27 cellular contexts compared by ENCODE assay signal in the genomic region with DNA sequence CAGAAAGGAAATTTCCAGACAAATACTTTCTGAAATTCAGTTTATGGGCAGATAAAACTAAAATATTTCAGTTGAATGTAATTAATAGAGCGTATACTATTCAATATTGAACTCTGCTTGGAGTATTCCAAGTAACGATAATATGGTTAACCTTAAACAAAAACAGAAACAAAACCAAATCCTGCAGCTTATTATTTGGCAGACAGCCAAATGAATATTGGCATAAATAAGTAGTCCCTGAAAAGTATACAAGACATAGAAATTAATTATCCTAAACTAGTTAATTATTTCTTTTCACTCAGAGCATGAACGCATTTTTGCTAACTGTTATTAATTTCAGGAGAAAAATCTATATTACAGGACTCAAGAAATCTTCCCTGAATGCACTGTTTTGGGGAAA.
"Had no signal": no experiment of that assay in that cellular context is flagged by ENCODE, and none has a peak within 500 bp of the region (broad histone marks: within the 10 kb centered on the region; RNA-seq: fewer than 3 reads in every experiment).

No MANE protein-coding gene starts in this region.

- H3K36me3 ChIP-seq: stomach, suprapubic skin, thoracic aorta, thyroid gland, tibial artery, tibial nerve, transverse colon, upper lobe of left lung, upper lobe of right lung, uterus, vagina had no signal

- FAIRE-seq: urothelium cell line had no signal

- H3K27ac ChIP-seq: stomach, suprapubic skin, testis, thoracic aorta, thyroid gland, tibial artery, tibial nerve, transverse colon, upper lobe of left lung, upper lobe of right lung, uterus, vagina had no signal

- H3K9me3 ChIP-seq: stomach, testis, thoracic aorta, thyroid gland, tibial artery, transverse colon, upper lobe of left lung, upper lobe of right lung, uterus, vagina had no signal

- H3K4me1 ChIP-seq: stomach, suprapubic skin, testis, thyroid gland, tibial artery, tibial nerve, transverse colon, upper lobe of left lung, upper lobe of right lung, uterus, vagina had no signal

- H3K4me3 ChIP-seq: stomach, suprapubic skin, testis, thoracic aorta, thyroid gland, tibial artery, tibial nerve, transverse colon, upper lobe of left lung, upper lobe of right lung, uterus, vagina had no signal

- ATAC-seq: stimulated activated effector memory CD8-positive, alpha-beta T cell treated with anti-CD3 and anti-CD28 coated beads, Interleukin-12 subunit alpha, Interleukin-12 subunit beta, amount 100 ng/mL, for 72 hours; stimulated activated memory B cell treated with anti-CD40 and anti-IgM and Interleukin-4, amounts not matched to agents 10 μg/mL and 1 μg/mL and 100 μg/mL, for 72 hours; stimulated activated naive B cell treated with anti-CD40 and anti-IgM and Interleukin-4, amounts not matched to agents 10 μg/mL and 1 μg/mL and 100 μg/mL, for 72 hours; stimulated activated naive CD8-positive, alpha-beta T cell treated with anti-CD3 and anti-CD28 coated beads, Interleukin-15, amount 100 ng/mL, for 72 hours; stimulated activated naive CD8-positive, alpha-beta T cell treated with anti-CD3 and anti-CD28 coated beads, Interleukin-15, Interleukin-2, amounts not matched to agents 100 U/mL and 50 U/mL, for 24 hours; upper lobe of right lung had no signal

- DNase-seq: stimulated activated CD4-positive, alpha-beta T cell treated with anti-CD3 and anti-CD28 coated beads, Interleukin-2, amount 100 ng/mL, for 48 hours; stimulated activated CD4-positive, alpha-beta T cell treated with anti-CD3 and anti-CD28 coated beads, Interleukin-4, amount 100 ng/mL, for 1 hour; stimulated activated CD4-positive, alpha-beta T cell treated with anti-CD3 and anti-CD28 coated beads, Interleukin-4, amount 100 ng/mL, for 24 hours; stimulated activated CD4-positive, alpha-beta T cell treated with anti-CD3 and anti-CD28 coated beads, Interleukin-4, amount 100 ng/mL, for 4 hours; stimulated activated CD8-positive, alpha-beta memory T cell treated with anti-CD3 and anti-CD28 coated beads, Interleukin-4, amount 100 ng/mL, for 48 hours; stimulated activated naive B cell treated with anti-CD40 and anti-IgM and Interleukin-4, amounts not matched to agents 10 μg/mL and 1 μg/mL and 100 μg/mL, for 72 hours; stimulated activated naive CD4-positive, alpha-beta T cell; stimulated activated naive CD4-positive, alpha-beta T cell treated with Interleukin-2 at 50 U/mL for 16 hours; stimulated activated naive CD8-positive, alpha-beta T cell treated with anti-CD3 and anti-CD28 coated beads, Interleukin-15, amount 100 ng/mL, for 72 hours; stimulated activated naive CD8-positive, alpha-beta T cell treated with anti-CD3 and anti-CD28 coated beads, Interleukin-15, Interleukin-2, amounts not matched to agents 100 U/mL and 50 U/mL, for 24 hours; stomach; substantia nigra; testis; thyroid gland; tibial artery; transverse colon; trophoblast cell; upper lobe of left lung; upper lobe of right lung; uterus had no signal

- H3K27me3 ChIP-seq: stomach, suprapubic skin, testis, thyroid gland, tibial artery, tibial nerve, transverse colon, upper lobe of left lung, upper lobe of right lung, uterus, vagina had no signal
